In genomic region chr14:38206689-38207088, GRCh38 we compare ENCODE assay signal across 28 cellular contexts. TPM values are rescaled to one million over a fixed set of nuclear protein-coding genes. Genes with fewer than 3 reads are reported as not detected.
"Had no signal": no experiment of that assay in that cellular context is flagged by ENCODE, and none has a peak within 500 bp of the region (broad histone marks: within the 10 kb centered on the region; RNA-seq: fewer than 3 reads in every experiment).

No MANE protein-coding gene starts in this region.

- H3K9me3 ChIP-seq: left lung, mucosa of descending colon, testis, tibial artery had no signal

- H3K9ac ChIP-seq: parathyroid adenoma had no signal

- H3K4me1 Mint-ChIP-seq: stimulated activated memory B cell treated with anti-CD40 and anti-IgM and Interleukin-4, amounts not matched to agents 10 μg/mL and 1 μg/mL and 100 μg/mL, for 72 hours had no signal

- H3K4me3 Mint-ChIP-seq: effector memory CD8-positive, alpha-beta T cell; naive B cell; natural killer cell treated with Interleukin-12 subunit alpha and Interleukin-12 subunit beta and Interleukin-15 and Interleukin-18, amount 100 ng/mL, for 72 hours; stimulated activated memory B cell treated with anti-CD40 and anti-IgM and Interleukin-4, amounts not matched to agents 10 μg/mL and 1 μg/mL and 100 μg/mL, for 72 hours had no signal

- H3K27me3 ChIP-seq: testis had no signal

- H3K4me1 ChIP-seq: parathyroid adenoma had no signal

- H2AFZ ChIP-seq: parathyroid adenoma had no signal

- H3K36me3 Mint-ChIP-seq: mesothelial cell of epicardium; natural killer cell treated with Interleukin-12 subunit alpha and Interleukin-12 subunit beta and Interleukin-15 and Interleukin-18, amount 100 ng/mL, for 72 hours; stimulated activated memory B cell treated with anti-CD40 and anti-IgM and Interleukin-4, amounts not matched to agents 10 μg/mL and 1 μg/mL and 100 μg/mL, for 72 hours had no signal

- H3K79me2 ChIP-seq: parathyroid adenoma had no signal

- H3K9me3 Mint-ChIP-seq: natural killer cell treated with Interleukin-12 subunit alpha and Interleukin-12 subunit beta and Interleukin-15 and Interleukin-18, amount 100 ng/mL, for 72 hours; type B pancreatic cell had no signal

- H3K27ac Mint-ChIP-seq: effector memory CD8-positive, alpha-beta T cell; mesothelial cell of epicardium; naive B cell; natural killer cell treated with Interleukin-12 subunit alpha and Interleukin-12 subunit beta and Interleukin-15 and Interleukin-18, amount 100 ng/mL, for 72 hours; progenitor cell of endocrine pancreas; stimulated activated memory B cell treated with anti-CD40 and anti-IgM and Interleukin-4, amounts not matched to agents 10 μg/mL and 1 μg/mL and 100 μg/mL, for 72 hours had no signal

- H3K4me3 ChIP-seq: gastroesophageal sphincter, left lung, mucosa of descending colon, testis, tibial artery had no signal

- H3K27ac ChIP-seq: coronary artery, epithelial cell of prostate, gastroesophageal sphincter, heart left ventricle, left lung, parathyroid adenoma, testis, tibial artery had no signal

- ATAC-seq: effector memory CD8-positive, alpha-beta T cell; esophagus mucosa; gastroesophageal sphincter; heart left ventricle; left cardiac atrium; left lung; mucosa of descending colon; natural killer cell treated with Interleukin-12 subunit alpha and Interleukin-12 subunit beta and Interleukin-15 and Interleukin-18, amount 100 ng/mL, for 72 hours; sciatic nerve; stimulated activated memory B cell treated with anti-CD40 and anti-IgM and Interleukin-4, amounts not matched to agents 10 μg/mL and 1 μg/mL and 100 μg/mL, for 72 hours; stimulated activated naive CD8-positive, alpha-beta T cell treated with anti-CD3 and anti-CD28 coated beads, Interleukin-15, Interleukin-2, amounts not matched to agents 100 U/mL and 50 U/mL, for 24 hours had no signal

- H3K36me3 ChIP-seq: gastroesophageal sphincter, heart left ventricle, left lung, tibial artery had no signal

- DNase-seq: effector memory CD8-positive, alpha-beta T cell; heart left ventricle; hippocampal formation; left cardiac atrium; left lung; mesenchymal stem cell; naive B cell; stimulated activated CD4-positive, alpha-beta T cell treated with anti-CD3 and anti-CD28 coated beads, Interleukin-2, amount 100 ng/mL, for 24 hours; stimulated activated CD4-positive, alpha-beta T cell treated with anti-CD3 and anti-CD28 coated beads, Interleukin-4, amount 100 ng/mL, for 24 hours; stimulated activated naive CD8-positive, alpha-beta T cell treated with anti-CD3 and anti-CD28 coated beads, Interleukin-15, Interleukin-2, amounts not matched to agents 100 U/mL and 50 U/mL, for 24 hours; substantia nigra; testis; tibial artery had no signal

- FAIRE-seq: islet of Langerhans had no signal

RNA-seq across cellular contexts. Expression of gene SSTR1, which starts 1.0 kb away (rescaled TPM):
- total RNA-seq: mesothelial cell of epicardium; natural killer cell treated with Interleukin-12 subunit alpha and Interleukin-12 subunit beta and Interleukin-15 and Interleukin-18, amount 100 ng/mL, for 72 hours; neural crest cell had no signal

RNA-seq across cellular contexts. Expression of gene CLEC14A, which starts 49.2 kb away (rescaled TPM):
- total RNA-seq: natural killer cell treated with Interleukin-12 subunit alpha and Interleukin-12 subunit beta and Interleukin-15 and Interleukin-18, amount 100 ng/mL, for 72 hours; neural crest cell; osteoblast had no signal
